15 cellular contexts compared by ENCODE assay signal in the genomic region with DNA sequence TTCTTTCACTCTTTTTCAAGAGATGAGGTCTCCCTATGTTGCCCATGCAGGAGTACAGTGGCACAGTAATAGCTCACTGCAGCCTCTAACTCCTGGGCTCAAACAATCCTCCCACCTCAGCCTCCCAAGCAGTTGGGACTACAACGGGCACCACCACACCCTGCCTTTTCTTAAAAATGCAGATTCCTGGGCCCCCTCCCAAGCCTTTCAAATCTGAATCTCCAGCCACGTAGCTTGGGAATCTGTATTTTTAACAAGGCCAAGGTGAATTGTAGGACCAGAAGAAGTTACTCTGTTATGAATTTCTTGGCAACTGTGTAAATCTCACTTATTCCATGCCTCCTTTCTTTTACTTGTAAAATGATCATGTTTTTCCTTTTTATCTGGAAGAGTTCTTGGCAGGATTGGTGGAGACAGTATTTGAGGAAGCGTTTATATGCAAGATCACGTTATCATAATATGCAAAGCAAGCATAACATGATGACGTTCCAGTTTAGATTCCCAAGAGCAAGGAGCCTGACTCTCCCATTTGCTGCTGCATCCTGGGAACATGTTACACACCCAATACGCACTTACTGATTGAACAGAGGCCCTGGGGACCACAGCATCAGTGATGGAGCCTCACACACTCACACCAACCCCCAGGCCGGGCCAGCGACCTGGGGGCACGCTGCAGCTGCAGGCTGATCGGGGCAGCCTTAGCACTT. TPM values are rescaled to one million over a fixed set of nuclear protein-coding genes. Genes with fewer than 3 reads are reported as not detected.
DNase-seq lines count a peak whose midpoint lies in the region; ATAC-seq and TF ChIP-seq lines count a peak whose summit lies in the region.
"Had no signal": no experiment of that assay in that cellular context is flagged by ENCODE, and none has a peak within 500 bp of the region (broad histone marks: within the 10 kb centered on the region; RNA-seq: fewer than 3 reads in every experiment).

No MANE protein-coding gene starts in this region.

- no peak for DNase-seq in natural killer cell
- DNase-seq in natural killer cell treated with Interleukin-12 subunit alpha and Interleukin-12 subunit beta and Interleukin-15 and Interleukin-18, amount 100 ng/mL, for 72 hours (ENCODE audit: low spot score), result no peak
- DNase-seq in NCI-H526 treated with DMSO at 0.1 percent for 48 hours (lab: John Stamatoyannopoulos, UW), result peak; percentile 9
- DNase-seq in fibroblast of pulmonary artery (ENCODE audit: low read depth), result peak; percentile 52
- DNase-seq in stimulated activated naive B cell treated with anti-CD40 and anti-IgM and Interleukin-4, amounts not matched to agents 10 μg/mL and 1 μg/mL and 100 μg/mL, for 72 hours, result no peak
- no peak for DNase-seq in cerebellar cortex (ENCODE audit: low spot score)
- no peak for DNase-seq in activated T-cell treated with anti-CD3 and anti-CD28 coated beads, Interleukin-2, amount 50 U/mL, for 24 hours
- DNase-seq: HCEC 1CT, KG1, NCI-H1092 treated with DMSO at 0.1 percent for 48 hours, NCI-H1694, NCI-H2107, NCI-H345, PC-9 had no signal

- H3K9me3 Mint-ChIP-seq in natural killer cell, result no peaks in the 10 kb centered on the region
- no peaks in the 10 kb centered on the region for H3K9me3 Mint-ChIP-seq in natural killer cell treated with Interleukin-12 subunit alpha and Interleukin-12 subunit beta and Interleukin-15 and Interleukin-18, amount 100 ng/mL, for 72 hours
- H3K9me3 Mint-ChIP-seq in stimulated activated naive B cell treated with anti-CD40 and anti-IgM and Interleukin-4, amounts not matched to agents 10 μg/mL and 1 μg/mL and 100 μg/mL, for 72 hours, result no peaks in the 10 kb centered on the region
- no peaks in the 10 kb centered on the region for H3K9me3 Mint-ChIP-seq in activated T-cell treated with anti-CD3 and anti-CD28 coated beads, Interleukin-2, amount 50 U/mL, for 24 hours

- no peaks in the 10 kb centered on the region for H3K27me3 Mint-ChIP-seq in natural killer cell (ENCODE audit: low read depth in 2 of 2)
- no peaks in the 10 kb centered on the region for H3K27me3 Mint-ChIP-seq in natural killer cell treated with Interleukin-12 subunit alpha and Interleukin-12 subunit beta and Interleukin-15 and Interleukin-18, amount 100 ng/mL, for 72 hours
- H3K27me3 Mint-ChIP-seq in stimulated activated naive B cell treated with anti-CD40 and anti-IgM and Interleukin-4, amounts not matched to agents 10 μg/mL and 1 μg/mL and 100 μg/mL, for 72 hours, result no peaks in the 10 kb centered on the region
- no peaks in the 10 kb centered on the region for H3K27me3 Mint-ChIP-seq in activated T-cell treated with anti-CD3 and anti-CD28 coated beads, Interleukin-2, amount 50 U/mL, for 24 hours

- no peak for TF ChIP-seq CTCF in natural killer cell (IDR thresholded peaks at IDR 0.05)
- no peak for TF ChIP-seq CTCF in fibroblast of pulmonary artery (IDR thresholded peaks at IDR 0.05; ENCODE audit: low read length, missing control alignments)

- H3K27ac Mint-ChIP-seq in natural killer cell, result peak overlapping the region; percentile 4 to 87
- H3K27ac Mint-ChIP-seq in natural killer cell treated with Interleukin-12 subunit alpha and Interleukin-12 subunit beta and Interleukin-15 and Interleukin-18, amount 100 ng/mL, for 72 hours, result no peak overlapping the region
- H3K27ac Mint-ChIP-seq in stimulated activated naive B cell treated with anti-CD40 and anti-IgM and Interleukin-4, amounts not matched to agents 10 μg/mL and 1 μg/mL and 100 μg/mL, for 72 hours, result peak overlapping the region; percentile 0
- H3K27ac Mint-ChIP-seq in activated T-cell treated with anti-CD3 and anti-CD28 coated beads, Interleukin-2, amount 50 U/mL, for 24 hours, result no peak overlapping the region

- intact Hi-C loops in natural killer cell (cut with micrococcal nuclease), result no loop called here

- H3K4me3 ChIP-seq in fibroblast of pulmonary artery (replicated peaks; ENCODE audit: low read depth, low read length), result no peak overlapping the region
- H3K4me3 ChIP-seq: PC-9 had no signal

- H3K4me1 Mint-ChIP-seq in natural killer cell, result peaks cover 58 to 61% of the 10 kb centered on the region in 2 donors
- H3K4me1 Mint-ChIP-seq in natural killer cell treated with Interleukin-12 subunit alpha and Interleukin-12 subunit beta and Interleukin-15 and Interleukin-18, amount 100 ng/mL, for 72 hours (ENCODE audit: low read depth in 2 of 2), result peaks cover 25 to 46% of the 10 kb centered on the region in 2 donors
- peaks cover 8 to 10% of the 10 kb centered on the region in 2 donors for H3K4me1 Mint-ChIP-seq in stimulated activated naive B cell treated with anti-CD40 and anti-IgM and Interleukin-4, amounts not matched to agents 10 μg/mL and 1 μg/mL and 100 μg/mL, for 72 hours
- H3K4me1 Mint-ChIP-seq in activated T-cell treated with anti-CD3 and anti-CD28 coated beads, Interleukin-2, amount 50 U/mL, for 24 hours (ENCODE audit: low read depth), result peaks cover 23% of the 10 kb centered on the region

- ATAC-seq in natural killer cell (no peak), HG03342 (IDR thresholded peaks at IDR 0.05; ENCODE audit: unreplicated experiment) (no peak)
- no peak for ATAC-seq in natural killer cell treated with Interleukin-12 subunit alpha and Interleukin-12 subunit beta and Interleukin-15 and Interleukin-18, amount 100 ng/mL, for 72 hours
- ATAC-seq in stimulated activated naive B cell treated with anti-CD40 and anti-IgM and Interleukin-4, amounts not matched to agents 10 μg/mL and 1 μg/mL and 100 μg/mL, for 72 hours (replicated peaks), result no peak

- peaks cover 8% of the 10 kb centered on the region for H3K36me3 Mint-ChIP-seq in natural killer cell
- H3K36me3 Mint-ChIP-seq in natural killer cell treated with Interleukin-12 subunit alpha and Interleukin-12 subunit beta and Interleukin-15 and Interleukin-18, amount 100 ng/mL, for 72 hours, result peaks cover 3% of the 10 kb centered on the region
- H3K36me3 Mint-ChIP-seq in stimulated activated naive B cell treated with anti-CD40 and anti-IgM and Interleukin-4, amounts not matched to agents 10 μg/mL and 1 μg/mL and 100 μg/mL, for 72 hours, result peaks cover 4 to 18% of the 10 kb centered on the region in 2 donors
- peaks cover 16% of the 10 kb centered on the region for H3K36me3 Mint-ChIP-seq in activated T-cell treated with anti-CD3 and anti-CD28 coated beads, Interleukin-2, amount 50 U/mL, for 24 hours (ENCODE audit: low read depth)

- H3K4me3 Mint-ChIP-seq in natural killer cell, result peak overlapping the region; percentile 48
- no peak overlapping the region for H3K4me3 Mint-ChIP-seq in natural killer cell treated with Interleukin-12 subunit alpha and Interleukin-12 subunit beta and Interleukin-15 and Interleukin-18, amount 100 ng/mL, for 72 hours
- H3K4me3 Mint-ChIP-seq in stimulated activated naive B cell treated with anti-CD40 and anti-IgM and Interleukin-4, amounts not matched to agents 10 μg/mL and 1 μg/mL and 100 μg/mL, for 72 hours, result no peak overlapping the region
- H3K4me3 Mint-ChIP-seq in activated T-cell treated with anti-CD3 and anti-CD28 coated beads, Interleukin-2, amount 50 U/mL, for 24 hours, result no peak overlapping the region

RNA-seq across cellular contexts. Expression of gene LITAF, which starts 44.5 kb away (rescaled TPM):
- total RNA-seq in natural killer cell, result 100 to 1,000 TPM; 584 to 772 (median 726) TPM
- 100 to 1,000 TPM; 112 to 191 TPM for total RNA-seq in natural killer cell treated with Interleukin-12 subunit alpha and Interleukin-12 subunit beta and Interleukin-15 and Interleukin-18, amount 100 ng/mL, for 72 hours

Comparison
In these comparisons a context has a peak if more than half of its experiments do, and no peak if none do; other contexts are left out.
1. H3K27ac Mint-ChIP-seq: peak in natural killer cell (2 of 2) and stimulated activated naive B cell treated with anti-CD40 and anti-IgM and Interleukin-4, amounts not matched to agents 10 μg/mL and 1 μg/mL and 100 μg/mL, for 72 hours (single experiment); none in natural killer cell treated with Interleukin-12 subunit alpha and Interleukin-12 subunit beta and Interleukin-15 and Interleukin-18, amount 100 ng/mL, for 72 hours (0 of 2) and activated T-cell treated with anti-CD3 and anti-CD28 coated beads, Interleukin-2, amount 50 U/mL, for 24 hours (single experiment).
2. DNase-seq: peak in NCI-H526 treated with DMSO at 0.1 percent for 48 hours (single experiment) and fibroblast of pulmonary artery (single experiment); none in natural killer cell (single experiment), natural killer cell treated with Interleukin-12 subunit alpha and Interleukin-12 subunit beta and Interleukin-15 and Interleukin-18, amount 100 ng/mL, for 72 hours (single experiment), stimulated activated naive B cell treated with anti-CD40 and anti-IgM and Interleukin-4, amounts not matched to agents 10 μg/mL and 1 μg/mL and 100 μg/mL, for 72 hours (single experiment), cerebellar cortex (single experiment) and activated T-cell treated with anti-CD3 and anti-CD28 coated beads, Interleukin-2, amount 50 U/mL, for 24 hours (single experiment).